9 cellular contexts compared by ENCODE assay signal in the genomic region with DNA sequence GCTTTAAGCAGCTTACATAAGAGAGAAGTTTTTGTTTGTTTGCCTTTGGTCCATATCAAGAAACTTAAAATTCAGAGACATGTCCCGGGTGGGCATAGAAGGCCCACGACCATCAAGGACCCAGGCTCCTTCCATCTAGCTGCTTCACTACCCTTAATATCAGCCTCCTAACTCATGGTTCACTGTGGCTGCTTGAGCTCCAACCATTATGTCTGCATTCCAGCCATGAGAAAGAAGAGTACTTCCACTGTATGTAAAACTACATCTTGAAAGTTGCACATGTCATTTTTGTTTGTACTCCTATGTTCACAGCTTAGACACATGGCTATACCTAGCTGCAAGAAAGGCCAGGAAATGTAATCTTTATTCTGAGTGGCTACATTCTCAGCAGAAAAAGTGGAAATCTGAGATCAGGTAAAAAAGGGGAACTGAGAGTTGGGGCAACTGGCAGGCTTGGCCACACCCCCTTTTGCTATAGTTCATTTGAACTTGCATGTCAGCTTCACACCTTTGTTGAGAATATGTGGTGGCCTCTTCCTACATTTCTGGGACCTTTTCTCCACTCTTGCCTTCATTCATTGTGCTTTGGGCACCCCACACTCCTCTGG.
A peak's percentile ranks its signal among the peaks of the same experiment; 100 is the strongest.
DNase-seq lines count a peak whose midpoint lies in the region; ATAC-seq and TF ChIP-seq lines count a peak whose summit lies in the region.
"Had no signal": no experiment of that assay in that cellular context is flagged by ENCODE, and none has a peak within 500 bp of the region (broad histone marks: within the 10 kb centered on the region; RNA-seq: fewer than 3 reads in every experiment).

No MANE protein-coding gene starts in this region.

- H3K27ac Mint-ChIP-seq in activated B cell treated with CpG ODN at 0.5 μM for 24 hours: peak overlapping the region; percentile 81
- no peak overlapping the region for H3K27ac Mint-ChIP-seq in activated T-helper 1 cell treated with anti-CD3 and anti-CD28 coated beads, Interleukin-12 subunit alpha, Interleukin-12 subunit beta, Interleukin-2, Interleukin-4 antibody, amounts not matched to agents 30 ng/mL and 10 ng/mL and 1 ng/mL, durations not matched to agents 14 hours and 24 hours and 36 hours

- peaks cover 64% of the 10 kb centered on the region for H3K4me1 Mint-ChIP-seq in activated B cell treated with CpG ODN at 0.5 μM for 24 hours
- H3K4me1 Mint-ChIP-seq in activated T-helper 1 cell treated with anti-CD3 and anti-CD28 coated beads, Interleukin-12 subunit alpha, Interleukin-12 subunit beta, Interleukin-2, Interleukin-4 antibody, amounts not matched to agents 30 ng/mL and 10 ng/mL and 1 ng/mL, durations not matched to agents 14 hours and 24 hours and 36 hours (ENCODE audit: low read depth): no peaks in the 10 kb centered on the region

- intact Hi-C loops in activated B cell treated with CpG ODN at 0.5 μM for 24 hours (cut with micrococcal nuclease): loop anchor here (1.0 to 2.0 kb wide), 2 partner anchors 41 to 48 kb away; no protein-coding TSS in a partner anchor
- intact Hi-C loops in activated T-helper 1 cell treated with anti-CD3 and anti-CD28 coated beads, Interleukin-12 subunit alpha, Interleukin-12 subunit beta, Interleukin-2, Interleukin-4 antibody, amounts not matched to agents 30 ng/mL and 10 ng/mL and 1 ng/mL, durations not matched to agents 14 hours and 24 hours and 36 hours (cut with micrococcal nuclease): no loop called here

- peak overlapping the region; percentile 55 for H3K4me3 Mint-ChIP-seq in activated B cell treated with CpG ODN at 0.5 μM for 24 hours
- no peak overlapping the region for H3K4me3 Mint-ChIP-seq in activated T-helper 1 cell treated with anti-CD3 and anti-CD28 coated beads, Interleukin-12 subunit alpha, Interleukin-12 subunit beta, Interleukin-2, Interleukin-4 antibody, amounts not matched to agents 30 ng/mL and 10 ng/mL and 1 ng/mL, durations not matched to agents 14 hours and 24 hours and 36 hours
- H3K4me3 Mint-ChIP-seq: activated naive CD8-positive, alpha-beta T cell treated with anti-CD3 and anti-CD28 coated beads, Interleukin-2, amount 50 U/mL, for 24 hours had no signal

- H3K27me3 Mint-ChIP-seq in activated B cell treated with CpG ODN at 0.5 μM for 24 hours: no peaks in the 10 kb centered on the region
- H3K27me3 Mint-ChIP-seq in activated T-helper 1 cell treated with anti-CD3 and anti-CD28 coated beads, Interleukin-12 subunit alpha, Interleukin-12 subunit beta, Interleukin-2, Interleukin-4 antibody, amounts not matched to agents 30 ng/mL and 10 ng/mL and 1 ng/mL, durations not matched to agents 14 hours and 24 hours and 36 hours (ENCODE audit: insufficient read depth): peaks cover 4% of the 10 kb centered on the region
- H3K27me3 Mint-ChIP-seq: activated naive CD8-positive, alpha-beta T cell treated with anti-CD3 and anti-CD28 coated beads, Interleukin-2, amount 50 U/mL, for 24 hours had no signal

- POLR2A ChIA-PET in activated B cell treated with CpG ODN at 0.5 μM for 24 hours (lab: Charles Lee): interaction anchor here (0.6 to 5.5 kb wide), 13 partner anchors 9 to 1661 kb away, joined by 3 to 81 read pairs (median 5); a partner anchor contains a TSS

- no peaks in the 10 kb centered on the region for H3K36me3 Mint-ChIP-seq in activated B cell treated with CpG ODN at 0.5 μM for 24 hours (ENCODE audit: low read depth)
- H3K36me3 Mint-ChIP-seq in activated T-helper 1 cell treated with anti-CD3 and anti-CD28 coated beads, Interleukin-12 subunit alpha, Interleukin-12 subunit beta, Interleukin-2, Interleukin-4 antibody, amounts not matched to agents 30 ng/mL and 10 ng/mL and 1 ng/mL, durations not matched to agents 14 hours and 24 hours and 36 hours (ENCODE audit: low read depth): no peaks in the 10 kb centered on the region

- CTCF ChIA-PET in activated B cell treated with CpG ODN at 0.5 μM for 24 hours (lab: Charles Lee): interaction anchor here (0.8 to 4.9 kb wide), 8 partner anchors 43 to 96 kb away, joined by 3 to 37 read pairs (median 3); a partner anchor contains a TSS

- ATAC-seq in GM18517 (IDR thresholded peaks at IDR 0.05; ENCODE audit: unreplicated experiment): peak; percentile 93
- peak; percentile 92 for ATAC-seq in GM21526 (IDR thresholded peaks at IDR 0.05; ENCODE audit: low FRiP score, unreplicated experiment)
- peak; percentile 93 for ATAC-seq in HG03342 (IDR thresholded peaks at IDR 0.05; ENCODE audit: unreplicated experiment)
- peak; percentile 40 for ATAC-seq in activated B cell treated with CpG ODN at 0.5 μM for 24 hours (ENCODE audit: low read depth)
- ATAC-seq: activated naive CD8-positive, alpha-beta T cell treated with anti-CD3 and anti-CD28 coated beads, Interleukin-2, amount 50 U/mL, for 24 hours had no signal

- H3K9me3 Mint-ChIP-seq in activated B cell treated with CpG ODN at 0.5 μM for 24 hours: peaks cover 5% of the 10 kb centered on the region
- no peaks in the 10 kb centered on the region for H3K9me3 Mint-ChIP-seq in activated T-helper 1 cell treated with anti-CD3 and anti-CD28 coated beads, Interleukin-12 subunit alpha, Interleukin-12 subunit beta, Interleukin-2, Interleukin-4 antibody, amounts not matched to agents 30 ng/mL and 10 ng/mL and 1 ng/mL, durations not matched to agents 14 hours and 24 hours and 36 hours
- H3K9me3 Mint-ChIP-seq: activated naive CD8-positive, alpha-beta T cell treated with anti-CD3 and anti-CD28 coated beads, Interleukin-2, amount 50 U/mL, for 24 hours had no signal

- DNase-seq in activated B cell treated with CpG ODN at 0.5 μM for 24 hours: no peak
- no peak for DNase-seq in activated effector memory CD4-positive, alpha-beta T cell treated with Interleukin-2 at 50 U/mL for 16 hours
- no peak for DNase-seq in activated T-helper 1 cell treated with anti-CD3 and anti-CD28 coated beads, Interleukin-12 subunit alpha, Interleukin-12 subunit beta, Interleukin-2, Interleukin-4 antibody, amounts not matched to agents 30 ng/mL and 10 ng/mL and 1 ng/mL, durations not matched to agents 14 hours and 24 hours and 36 hours (ENCODE audit: low spot score)
- no peak for DNase-seq in activated CD8-positive, alpha-beta memory T cell treated with anti-CD3 and anti-CD28 coated beads for 24 hours
- DNase-seq in activated effector memory CD4-positive, alpha-beta T cell treated with anti-CD3 and anti-CD28 coated beads, Interleukin-2, amount 50 U/mL, for 16 hours: no peak
- DNase-seq: activated naive CD8-positive, alpha-beta T cell treated with anti-CD3 and anti-CD28 coated beads, Interleukin-2, amount 50 U/mL, for 24 hours had no signal

- no peak for TF ChIP-seq CTCF in activated B cell treated with CpG ODN at 0.5 μM for 24 hours (IDR thresholded peaks at IDR 0.05)

Comparison
In these comparisons a context has a peak if more than half of its experiments do, and no peak if none do; other contexts are left out.
1. ATAC-seq: peak in every context shown above with its lines; median percentile 93 in GM18517; 93 in HG03342; 92 in GM21526; 40 in activated B cell treated with CpG ODN at 0.5 μM for 24 hours.